ENCODE assay signal across 8 cellular contexts in the genomic region with DNA sequence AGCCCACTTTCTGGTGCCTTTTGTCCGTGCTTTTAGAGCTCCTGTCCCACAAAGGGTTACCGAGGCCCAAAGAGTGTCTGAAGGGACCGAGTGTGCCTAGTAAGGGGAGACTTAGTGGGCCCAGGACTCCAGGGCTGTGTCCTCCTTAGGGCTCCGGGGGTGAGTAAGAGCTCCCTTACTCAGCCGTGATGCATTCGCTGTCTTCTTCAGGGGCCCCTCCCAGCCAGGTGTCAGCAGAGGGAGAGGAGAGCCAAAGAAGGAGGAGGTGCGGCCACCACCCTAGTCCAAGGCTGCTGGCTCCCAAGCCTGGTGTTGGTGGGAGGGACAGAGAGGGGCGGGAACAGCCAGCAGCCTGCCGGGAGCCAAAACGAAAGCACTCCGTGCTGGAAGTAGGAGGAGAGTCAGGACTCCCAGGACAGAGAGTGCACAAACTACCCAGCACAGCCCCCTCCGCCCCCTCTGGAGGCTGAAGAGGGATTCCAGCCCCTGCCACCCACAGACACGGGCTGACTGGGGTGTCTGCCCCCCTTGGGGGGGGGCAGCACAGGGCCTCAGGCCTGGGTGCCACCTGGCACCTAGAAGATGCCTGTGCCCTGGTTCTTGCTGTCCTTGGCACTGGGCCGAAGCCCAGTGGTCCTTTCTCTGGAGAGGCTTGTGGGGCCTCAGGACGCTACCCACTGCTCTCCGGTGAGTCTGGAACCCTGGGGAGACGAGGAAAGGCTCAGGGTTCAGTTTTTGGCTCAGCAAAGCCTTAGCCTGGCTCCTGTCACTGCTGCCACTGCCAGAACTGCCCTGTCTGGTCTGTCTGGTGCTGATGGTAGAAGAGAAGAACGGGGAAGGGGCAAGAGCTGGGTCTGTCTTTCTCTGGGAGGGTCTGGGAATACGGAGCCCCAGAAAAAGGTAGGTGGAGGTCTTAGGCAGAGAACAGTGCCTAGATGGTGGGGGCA.
A peak's percentile ranks its signal among the peaks of the same experiment; 100 is the strongest.
DNase-seq lines count a peak whose midpoint lies in the region; ATAC-seq and TF ChIP-seq lines count a peak whose summit lies in the region.

A gene with protein sequence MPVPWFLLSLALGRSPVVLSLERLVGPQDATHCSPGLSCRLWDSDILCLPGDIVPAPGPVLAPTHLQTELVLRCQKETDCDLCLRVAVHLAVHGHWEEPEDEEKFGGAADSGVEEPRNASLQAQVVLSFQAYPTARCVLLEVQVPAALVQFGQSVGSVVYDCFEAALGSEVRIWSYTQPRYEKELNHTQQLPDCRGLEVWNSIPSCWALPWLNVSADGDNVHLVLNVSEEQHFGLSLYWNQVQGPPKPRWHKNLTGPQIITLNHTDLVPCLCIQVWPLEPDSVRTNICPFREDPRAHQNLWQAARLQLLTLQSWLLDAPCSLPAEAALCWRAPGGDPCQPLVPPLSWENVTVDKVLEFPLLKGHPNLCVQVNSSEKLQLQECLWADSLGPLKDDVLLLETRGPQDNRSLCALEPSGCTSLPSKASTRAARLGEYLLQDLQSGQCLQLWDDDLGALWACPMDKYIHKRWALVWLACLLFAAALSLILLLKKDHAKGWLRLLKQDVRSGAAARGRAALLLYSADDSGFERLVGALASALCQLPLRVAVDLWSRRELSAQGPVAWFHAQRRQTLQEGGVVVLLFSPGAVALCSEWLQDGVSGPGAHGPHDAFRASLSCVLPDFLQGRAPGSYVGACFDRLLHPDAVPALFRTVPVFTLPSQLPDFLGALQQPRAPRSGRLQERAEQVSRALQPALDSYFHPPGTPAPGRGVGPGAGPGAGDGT (plus strand): TSS at position 365 of the 947 bp plus-strand sequence. CDS start 218 bp downstream, at position 583.

- H3K27me3 ChIP-seq in DOHH2 (ENCODE audit: control insufficient read depth, low read length): peaks cover 39% of the 10 kb centered on the region

- no peaks in the 10 kb centered on the region for H4K20me1 ChIP-seq in DOHH2 (ENCODE audit: control insufficient read depth, insufficient read depth, low read depth, low read length)

- ATAC-seq in HG03025 (IDR thresholded peaks at IDR 0.05; ENCODE audit: low FRiP score, unreplicated experiment) (no peak), HG02973 (IDR thresholded peaks at IDR 0.05; ENCODE audit: unreplicated experiment) (no peak)

- peak within 1 kb of the TSS; percentile 58 for H3K4me2 ChIP-seq in DOHH2 (ENCODE audit: low read length)

- H3F3A ChIP-seq in DOHH2 (ENCODE audit: control insufficient read depth, insufficient read depth): no peaks in the 10 kb centered on the region

- no peaks in the 10 kb centered on the region for H3K9me2 ChIP-seq in DOHH2 (replicated peaks; ENCODE audit: control insufficient read depth, low read length)

- H3K9me3 ChIP-seq in DOHH2 (ENCODE audit: control insufficient read depth, insufficient read depth, low read length): no peaks in the 10 kb centered on the region

- H3K9me3 Mint-ChIP-seq in dendritic cell treated with granulocyte-macrophage colony-stimulating factor and Interleukin-4, amounts not matched to agents 40 ng/mL and 50 ng/mL, for 4 days: no peaks in the 10 kb centered on the region

- no peaks in the 10 kb centered on the region for H3K36me3 ChIP-seq in DOHH2 (ENCODE audit: control insufficient read depth, low read length)

- H3K4me1 ChIP-seq in DOHH2 (ENCODE audit: control insufficient read depth, low read length): peaks cover 12% of the 10 kb centered on the region

- H3K27ac ChIP-seq in DOHH2 (ENCODE audit: low read depth, low read length): no peak within 1 kb of the TSS

- intact Hi-C loops in dendritic cell treated with granulocyte-macrophage colony-stimulating factor and Interleukin-4, amounts not matched to agents 40 ng/mL and 50 ng/mL, for 4 days (cut with micrococcal nuclease): loop anchor here (2.0 to 10.0 kb wide), 3 partner anchors 16 to 212 kb away; a partner anchor contains a TSS

- H3K79me2 ChIP-seq in DOHH2 (ENCODE audit: control insufficient read depth, low read length): no peaks in the 10 kb centered on the region

- H3K27ac Mint-ChIP-seq in dendritic cell treated with granulocyte-macrophage colony-stimulating factor and Interleukin-4, amounts not matched to agents 40 ng/mL and 50 ng/mL, for 4 days: peak within 1 kb of the TSS; percentile 89

- H3K36me3 Mint-ChIP-seq in dendritic cell treated with granulocyte-macrophage colony-stimulating factor and Interleukin-4, amounts not matched to agents 40 ng/mL and 50 ng/mL, for 4 days (ENCODE audit: low read depth): peaks cover 5% of the 10 kb centered on the region

- peak; percentile 16 for DNase-seq in NCI-H128 (lab: John Stamatoyannopoulos, UW; ENCODE audit: unreplicated experiment)
- peak; percentile 71 for DNase-seq in UCSD-AML1 (lab: John Stamatoyannopoulos, UW; ENCODE audit: unreplicated experiment)
- DNase-seq in kidney tubule cell (ENCODE audit: low spot score): peak; percentile 97
- DNase-seq in smooth muscle cell of the brain vasculature (ENCODE audit: low read depth, low spot score): peak; percentile 65

- peaks cover 44% of the 10 kb centered on the region for H3K4me1 Mint-ChIP-seq in dendritic cell treated with granulocyte-macrophage colony-stimulating factor and Interleukin-4, amounts not matched to agents 40 ng/mL and 50 ng/mL, for 4 days (ENCODE audit: low read depth)

- H3K4me3 Mint-ChIP-seq in dendritic cell treated with granulocyte-macrophage colony-stimulating factor and Interleukin-4, amounts not matched to agents 40 ng/mL and 50 ng/mL, for 4 days: peak within 1 kb of the TSS; percentile 79

- peaks cover 3% of the 10 kb centered on the region for H3K27me3 Mint-ChIP-seq in dendritic cell treated with granulocyte-macrophage colony-stimulating factor and Interleukin-4, amounts not matched to agents 40 ng/mL and 50 ng/mL, for 4 days

- TF ChIP-seq CTCF in DOHH2 (IDR thresholded peaks at IDR 0.05; ENCODE audit: low read depth, low read length, poor library complexity, severe bottlenecking): no peak

- H3K4me3 ChIP-seq in DOHH2 (ENCODE audit: low read length): peak within 1 kb of the TSS; percentile 49

Comparison
In these comparisons a context has a peak if more than half of its experiments do, and no peak if none do; other contexts are left out.
1. DNase-seq: peak in every context shown above with its lines; median percentile 97 in kidney tubule cell; 71 in UCSD-AML1; 65 in smooth muscle cell of the brain vasculature; 16 in NCI-H128.